26 cellular contexts compared by ENCODE assay signal in the genomic region with DNA sequence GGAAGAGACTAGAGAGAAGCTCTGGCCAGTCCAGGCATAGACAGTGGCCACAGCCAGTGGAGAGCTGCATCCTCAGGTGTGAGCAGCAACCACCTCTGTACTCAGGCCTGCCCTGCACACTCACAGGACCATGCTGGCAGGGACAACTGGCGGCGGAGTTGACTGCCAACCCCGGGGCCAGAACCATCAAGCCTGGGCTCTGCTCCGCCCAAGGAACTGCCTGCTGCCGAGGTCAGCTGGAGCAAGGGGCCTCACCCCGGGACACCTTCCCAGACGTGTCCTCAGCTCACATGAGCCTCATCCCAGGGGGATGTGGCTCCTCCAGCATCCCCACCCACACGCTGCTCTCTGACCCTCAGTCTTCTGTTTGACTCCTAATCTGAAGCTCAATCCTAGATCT. TPM values are rescaled to one million over a fixed set of nuclear protein-coding genes. Genes with fewer than 3 reads are reported as not detected.
A peak's percentile ranks its signal among the peaks of the same experiment; 100 is the strongest.
DNase-seq lines count a peak whose midpoint lies in the region; ATAC-seq, FAIRE-seq and TF ChIP-seq lines count a peak whose summit lies in the region.
"Had no signal": no experiment of that assay in that cellular context is flagged by ENCODE, and none has a peak within 500 bp of the region (broad histone marks: within the 10 kb centered on the region; RNA-seq: fewer than 3 reads in every experiment).

No MANE protein-coding gene starts in this region.

- H2BK120ac ChIP-seq in IMR-90 (ENCODE audit: low read depth, low read length): no peak overlapping the region

- H2BK5ac ChIP-seq in IMR-90 (ENCODE audit: low read depth, low read length, poor library complexity, severe bottlenecking): no peak overlapping the region

- WGBS in IMR-90 (ENCODE audit: extremely low coverage in 2 of 2, insufficient read length in 1 of 2), 2 experiments: 90% methylated on average over 2 of the region's 8 CpGs; no CpG with 5 or more reads in 1 of the 2 experiments

- peak overlapping the region; percentile 97 for H2AK9ac ChIP-seq in IMR-90 (replicated peaks; ENCODE audit: low read depth, low read length, poor library complexity)

- no peak overlapping the region for H3K56ac ChIP-seq in IMR-90 (ENCODE audit: extremely low read depth, insufficient read depth, low read length)

- H3K23ac ChIP-seq in IMR-90 (ENCODE audit: low read depth, low read length): peak overlapping the region; percentile 44

- H3K4me1 Mint-ChIP-seq in brain (peaks cover 60% of the 10 kb centered on the region), mesothelial cell of epicardium (peaks cover 47% of the 10 kb centered on the region)

- peak overlapping the region; percentile 46 for H2AFZ ChIP-seq in IMR-90 (replicated peaks; ENCODE audit: low read length, poor library complexity)

- H3K9me3 ChIP-seq in IMR-90 (ENCODE audit: control insufficient read depth, insufficient read depth, low read length) (no peaks in the 10 kb centered on the region), skeletal muscle tissue (ENCODE audit: control insufficient read depth in 3 of 3, low read length in 3 of 3) (no peaks in the 10 kb centered on the region)
- H3K9me3 ChIP-seq: SJSA1 had no signal

- H3K9me3 Mint-ChIP-seq in brain (peaks cover 0 to 3% (median 0%) of the 10 kb centered on the region in 5 experiments), mesothelial cell of epicardium (no peaks in the 10 kb centered on the region)
- H3K9me3 Mint-ChIP-seq: activated naive CD4-positive, alpha-beta T cell treated with anti-CD3 and anti-CD28 coated beads for 36 hours; activated T-cell treated with anti-CD3 and anti-CD28 coated beads, Interleukin-2, amount 50 U/mL, for 4 hours; CD4-positive, alpha-beta T cell; T-cell; type B pancreatic cell had no signal

- peaks cover 76% of the 10 kb centered on the region for H4K20me1 ChIP-seq in IMR-90 (ENCODE audit: insufficient read depth, low read length)

- H3K27ac Mint-ChIP-seq in brain (peak overlapping the region in 3 of 5 experiments; percentile 39 to 91 (median 62)), mesothelial cell of epicardium (peak overlapping the region; percentile 53)
- H3K27ac Mint-ChIP-seq: activated CD4-positive, alpha-beta T cell treated with anti-CD3 and anti-CD28 coated beads for 36 hours; activated naive CD4-positive, alpha-beta T cell treated with anti-CD3 and anti-CD28 coated beads for 36 hours; CD4-positive, alpha-beta T cell; T-cell; type B pancreatic cell had no signal

- no peaks in the 10 kb centered on the region for H3K27me3 ChIP-seq in IMR-90 (ENCODE audit: control insufficient read depth, insufficient read depth, low read length)
- no peaks in the 10 kb centered on the region for H3K27me3 ChIP-seq in skeletal muscle tissue (ENCODE audit: control insufficient read depth in 3 of 3, insufficient read depth in 3 of 3, low read length in 3 of 3)
- H3K27me3 ChIP-seq: SJSA1 had no signal

- intact Hi-C loops in IMR-90 (cut with micrococcal nuclease): no loop called here

- H2BK15ac ChIP-seq in IMR-90 (ENCODE audit: low read depth, low read length): no peak overlapping the region

- ATAC-seq in IMR-90 (ENCODE audit: low read depth) (no peak), HG03442 (IDR thresholded peaks at IDR 0.05; ENCODE audit: unreplicated experiment) (no peak), HG03565 (IDR thresholded peaks at IDR 0.05; ENCODE audit: unreplicated experiment) (no peak)
- ATAC-seq: activated CD4-positive, alpha-beta T cell treated with anti-CD3 and anti-CD28 coated beads for 36 hours; activated T-cell treated with anti-CD3 and anti-CD28 coated beads, Interleukin-2, amount 50 U/mL, for 4 hours; stimulated activated naive CD8-positive, alpha-beta T cell treated with anti-CD3 and anti-CD28 coated beads, Interleukin-15, Interleukin-2, amounts not matched to agents 100 U/mL and 50 U/mL, for 24 hours; T-cell had no signal

- dilution Hi-C loops in IMR-90 (cut with HindIII; ENCODE audit: low sequenced_read_pairs, unreplicated experiment): no loop called here

- peaks cover 15% of the 10 kb centered on the region for H3K9me1 ChIP-seq in IMR-90 (ENCODE audit: insufficient read depth, low read length)

- H3K4me2 ChIP-seq in IMR-90 (ENCODE audit: low read depth, low read length): no peak overlapping the region
- H3K4me2 ChIP-seq: KMS-11 had no signal

- H3K9ac ChIP-seq in IMR-90 (ENCODE audit: low read depth, low read length): no peak overlapping the region
- H3K9ac ChIP-seq in skeletal muscle tissue (ENCODE audit: low read depth in 1 of 3, low read length in 3 of 3): peak overlapping the region in 2 of 3 donors; percentile 16 to 27
- H3K9ac ChIP-seq: KMS-11 had no signal

- no peak overlapping the region for H2BK20ac ChIP-seq in IMR-90 (ENCODE audit: low read depth, low read length)

- H3K36me3 Mint-ChIP-seq in brain (no peaks in the 10 kb centered on the region), mesothelial cell of epicardium (peaks cover 2% of the 10 kb centered on the region)
- H3K36me3 Mint-ChIP-seq: T-cell, type B pancreatic cell had no signal

- TF ChIP-seq CTCF in IMR-90 (conservative IDR thresholded peaks at IDR 0.05; ENCODE audit: low read depth, low read length): no peak
- TF ChIP-seq CTCF in brain (conservative IDR thresholded peaks at IDR 0.05): no peak
- no peak for TF ChIP-seq CTCF in mesothelial cell of epicardium (IDR thresholded peaks at IDR 0.05; ENCODE audit: unreplicated experiment)
- TF ChIP-seq CTCF in D721Med (IDR thresholded peaks at IDR 0.05; ENCODE audit: insufficient read depth, missing control alignments): no peak

- no peak for FAIRE-seq in D721Med (lab: Jason Lieb, UNC)
- FAIRE-seq: endometrium, GM19239, RCC 7860, TTC549 had no signal

- H3K27me3 Mint-ChIP-seq in brain: peaks cover 40% of the 10 kb centered on the region
- H3K27me3 Mint-ChIP-seq in mesothelial cell of epicardium (ENCODE audit: low read depth): no peaks in the 10 kb centered on the region

- peaks cover 28 to 82% of the 10 kb centered on the region in 2 experiments for H3K79me1 ChIP-seq in IMR-90 (ENCODE audit: low read depth in 1 of 2, low read length in 2 of 2)

- no peak overlapping the region for H3K4me3 ChIP-seq in IMR-90 (ENCODE audit: insufficient read depth, low read depth, low read length)
- H3K4me3 ChIP-seq in skeletal muscle tissue (ENCODE audit: low read length in 3 of 3): no peak overlapping the region
- H3K4me3 ChIP-seq: lung, SJSA1 had no signal

- H3K36me3 ChIP-seq in IMR-90 (ENCODE audit: control insufficient read depth, insufficient read depth, low read length) (peaks cover 9% of the 10 kb centered on the region; the same call in 1 of the 2 replicates), skeletal muscle tissue (ENCODE audit: control insufficient read depth in 3 of 3, insufficient read depth in 3 of 3, low read length in 3 of 3) (peaks cover 6 to 8% (median 8%) of the 10 kb centered on the region in 3 donors)

- BruUV-seq in IMR-90 (replicated peaks; lab: Mats Ljungman, UMichigan): no TSS peak

- H3K4me3 Mint-ChIP-seq in brain: peak overlapping the region in 3 of 5 experiments; percentile 22 to 44 (median 30)
- H3K4me3 Mint-ChIP-seq in mesothelial cell of epicardium: no peak overlapping the region
- H3K4me3 Mint-ChIP-seq: activated CD4-positive, alpha-beta T cell treated with anti-CD3 and anti-CD28 coated beads for 36 hours; activated naive CD4-positive, alpha-beta T cell treated with anti-CD3 and anti-CD28 coated beads for 36 hours; activated T-cell treated with anti-CD3 and anti-CD28 coated beads, Interleukin-2, amount 50 U/mL, for 4 hours; CD4-positive, alpha-beta T cell; T-cell had no signal

- POLR2A ChIA-PET in IMR-90 (lab: Charles Lee; ENCODE audit: unreplicated experiment): no interaction called here

- H4K91ac ChIP-seq in IMR-90 (ENCODE audit: insufficient read depth, low read depth, low read length): no peak overlapping the region

- in situ Hi-C loops in IMR-90 (cut with MboI; ENCODE audit: low sequenced_read_pairs): no loop called here

- no peak overlapping the region for H4K8ac ChIP-seq in IMR-90 (ENCODE audit: low read depth in 2 of 2, low read length in 2 of 2)

- no peak overlapping the region for H3K18ac ChIP-seq in IMR-90 (ENCODE audit: low read depth, low read length)

- peak overlapping the region; percentile 40; the same call in 1 of the 2 replicates for H3K4ac ChIP-seq in IMR-90 (ENCODE audit: low read depth, low read length)

- CTCF ChIA-PET in IMR-90 (lab: Yijun Ruan, JAX): interaction anchor here (1.1 kb wide), 1 partner anchor 38 kb away, joined by 3 read pairs; no protein-coding TSS in a partner anchor

- H4K5ac ChIP-seq in IMR-90 (ENCODE audit: low read depth, low read length): no peak overlapping the region

- H3K27ac ChIP-seq in IMR-90 (ENCODE audit: insufficient read depth, low read length): no peak overlapping the region
- H3K27ac ChIP-seq in skeletal muscle tissue (ENCODE audit: low read depth, low read length): no peak overlapping the region
- H3K27ac ChIP-seq: KMS-11, SJSA1 had no signal

- no peak for TF ChIP-seq POLR2A in IMR-90 (IDR thresholded peaks at IDR 0.05; ENCODE audit: low read depth, low read length)

- no peak overlapping the region for H3K14ac ChIP-seq in IMR-90 (replicated peaks; ENCODE audit: low read depth, low read length)

- peak overlapping the region; percentile 46; the same call in 1 of the 2 replicates for H2AK5ac ChIP-seq in IMR-90 (ENCODE audit: low read depth, low read length)

- DNase-seq in IMR-90 (no peak), mesothelial cell of epicardium (ENCODE audit: low spot score in 2 of 2, unreplicated experiment in 2 of 2) (no peak), superior temporal gyrus (ENCODE audit: extremely low spot score) (no peak), D721Med (ENCODE audit: insufficient read length, low spot score) (no peak)
- DNase-seq: activated CD4-positive, alpha-beta T cell treated with anti-CD3 and anti-CD28 coated beads for 36 hours; activated naive CD4-positive, alpha-beta T cell treated with anti-CD3 and anti-CD28 coated beads for 36 hours; activated T-cell treated with anti-CD3 and anti-CD28 coated beads, Interleukin-2, amount 50 U/mL, for 4 hours; amniotic stem cell; CD4-positive, alpha-beta T cell; NCI-H1694; NCI-H2171; occipital lobe; stimulated activated naive CD8-positive, alpha-beta T cell treated with anti-CD3 and anti-CD28 coated beads, Interleukin-15, Interleukin-2, amounts not matched to agents 100 U/mL and 50 U/mL, for 24 hours; T-cell had no signal

- H3K4me1 ChIP-seq in IMR-90 (ENCODE audit: control insufficient read depth, insufficient read depth, low read length) (peaks cover 50% of the 10 kb centered on the region), skeletal muscle tissue (ENCODE audit: control insufficient read depth in 3 of 3, insufficient read depth in 3 of 3, low read length in 3 of 3) (peaks cover 77 to 94% (median 92%) of the 10 kb centered on the region in 3 donors)

- no peak for TF ChIP-seq RAD21 in IMR-90 (IDR thresholded peaks at IDR 0.05; ENCODE audit: low read length)

RNA-seq across cellular contexts. Expression of a gene that starts 3.2 kb away (rescaled TPM):
- 11.1 and 13.8 TPM in 2 replicates for total RNA-seq in IMR-90 (2012; rRNA removed)
- 86.6 and 92.3 TPM in 2 replicates for polyA plus RNA-seq in IMR-90 (2012; rRNA removed)
- polyA plus RNA-seq in IMR-90 (2012; cell fraction: cytosol; rRNA removed): 42.6 and 77.4 TPM in 2 replicates
- polyA plus RNA-seq in IMR-90 (2012; cell fraction: nucleus; rRNA removed; ENCODE audit: low replicate concordance): 448 and 954 TPM in 2 replicates
- 4.7 TPM for polyA plus RNA-seq in brain (ENCODE audit: insufficient read depth, low read depth, low replicate concordance)
- 73.5 to 81.2 TPM (median 73.5 TPM) in 3 replicates for total RNA-seq in mesothelial cell of epicardium
- total RNA-seq in skeletal muscle tissue: 19.8 TPM

RNA-seq across cellular contexts. Expression of a gene that starts 8.8 kb away (rescaled TPM):
- total RNA-seq in IMR-90 (2012; rRNA removed) (66.7 and 74.2 TPM in 2 replicates), mesothelial cell of epicardium (43.4 to 44.7 TPM (median 44.2 TPM) in 3 replicates), skeletal muscle tissue (72.0 TPM)
- polyA plus RNA-seq in IMR-90 (2012; rRNA removed) (135 and 155 TPM in 2 replicates), brain (ENCODE audit: insufficient read depth, low read depth, low replicate concordance) (53.3 TPM)
- polyA plus RNA-seq in IMR-90 (2012; cell fraction: cytosol; rRNA removed): 189 TPM in 2 replicates
- 46.4 and 84.3 TPM in 2 replicates for polyA plus RNA-seq in IMR-90 (2012; cell fraction: nucleus; rRNA removed; ENCODE audit: low replicate concordance)

RNA-seq across cellular contexts. Expression of a gene that starts 15.6 kb away (rescaled TPM):
- total RNA-seq in IMR-90 (2012; rRNA removed): 63.3 and 88.0 TPM in 2 replicates
- polyA plus RNA-seq in IMR-90 (2012; rRNA removed): 67.2 and 73.7 TPM in 2 replicates
- polyA plus RNA-seq in IMR-90 (2012; cell fraction: cytosol; rRNA removed): 69.1 and 93.4 TPM in 2 replicates
- 23.8 and 33.0 TPM in 2 replicates for polyA plus RNA-seq in IMR-90 (2012; cell fraction: nucleus; rRNA removed; ENCODE audit: low replicate concordance)
- 95.9 TPM for polyA plus RNA-seq in brain (ENCODE audit: insufficient read depth, low read depth, low replicate concordance)
- 33.1 to 34.8 TPM (median 33.9 TPM) in 3 replicates for total RNA-seq in mesothelial cell of epicardium
- 16.2 TPM for total RNA-seq in skeletal muscle tissue

RNA-seq across cellular contexts. Expression of a gene that starts 15.8 kb away (rescaled TPM):
- total RNA-seq in IMR-90 (2012; rRNA removed) (9.0 and 10.6 TPM in 2 replicates), mesothelial cell of epicardium (8.7 to 9.2 TPM (median 9.1 TPM) in 3 replicates), skeletal muscle tissue (4.2 TPM)
- polyA plus RNA-seq in IMR-90 (2012; rRNA removed) (39.1 and 39.5 TPM in 2 replicates), brain (ENCODE audit: insufficient read depth, low read depth, low replicate concordance) (27.6 TPM)
- polyA plus RNA-seq in IMR-90 (2012; cell fraction: cytosol; rRNA removed): 33.6 and 33.9 TPM in 2 replicates
- 9.4 and 11.5 TPM in 2 replicates for polyA plus RNA-seq in IMR-90 (2012; cell fraction: nucleus; rRNA removed; ENCODE audit: low replicate concordance)
